Comparison of ENCODE assay signal across 8 cellular contexts in the genomic region with DNA sequence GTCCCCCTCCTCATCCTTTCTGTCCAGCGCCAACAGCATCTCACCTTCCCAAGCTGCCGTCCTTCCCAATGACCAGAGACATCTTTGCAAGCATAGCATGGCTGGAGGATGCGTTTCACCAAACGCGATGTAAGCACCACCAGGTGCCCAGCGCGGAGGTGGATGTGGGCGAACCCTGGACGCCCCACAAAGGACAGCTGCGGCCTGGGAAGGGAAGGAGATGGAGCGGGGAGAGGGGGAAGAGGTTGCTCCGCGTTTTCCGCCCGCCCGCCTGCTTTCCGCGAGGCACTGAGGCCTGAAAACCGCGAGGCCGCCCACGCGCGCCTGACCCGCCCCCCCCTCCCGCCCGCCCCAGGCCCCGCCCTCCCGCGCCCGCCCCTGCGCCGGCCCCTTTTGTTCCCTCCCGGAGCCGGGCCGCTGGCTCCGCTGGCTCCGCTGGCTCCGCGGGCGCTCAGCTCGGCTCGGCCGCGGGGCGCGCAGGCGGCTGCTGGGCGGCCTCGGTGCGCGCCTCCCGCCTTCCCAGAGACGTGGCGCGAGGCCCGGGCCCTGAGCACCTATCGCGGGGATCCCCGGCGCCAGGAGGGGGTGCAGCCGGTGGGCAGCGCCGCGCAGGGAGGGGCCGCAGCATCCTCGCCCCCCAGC. TPM values are rescaled to one million over a fixed set of nuclear protein-coding genes. Genes with fewer than 3 reads are reported as not detected.
A peak's percentile ranks its signal among the peaks of the same experiment; 100 is the strongest.
DNase-seq lines count a peak whose midpoint lies in the region; ATAC-seq and TF ChIP-seq lines count a peak whose summit lies in the region.

CLIP2 (plus strand) TSS at position 390 of the 642 bp plus-strand sequence. CDS start 28,140 bp downstream, outside the sequence.

- H3K79me2 ChIP-seq in DOHH2 (ENCODE audit: control insufficient read depth, low read length) (peaks cover 34% of the 10 kb centered on the region), HCT116 (ENCODE audit: insufficient read depth, low read length) (peaks cover 46% of the 10 kb centered on the region)

- DNase-seq in HCT116 (ENCODE audit: low read depth, low spot score) (peak; percentile 54), NCI-H2107 treated with DMSO at 0.1 percent for 48 hours (lab: John Stamatoyannopoulos, UW; ENCODE audit: unreplicated experiment) (peak; percentile 53), iris pigment epithelial cell (ENCODE audit: low read depth) (peak; percentile 77), spleen (peak; percentile 92), OCI-M2 (lab: John Stamatoyannopoulos, UW; ENCODE audit: unreplicated experiment) (no peak)
- DNase-seq in central memory CD4-positive, alpha-beta T cell, result peak; percentile 61

- H4K20me1 ChIP-seq in DOHH2 (ENCODE audit: control insufficient read depth, insufficient read depth, low read depth, low read length) (0 out of 2 replicates have a peak, but pooled peaks cover 10% of the 10 kb centered on the region), HCT116 (ENCODE audit: insufficient read depth) (no peaks in the 10 kb centered on the region)

- CTCF ChIA-PET in HCT116 (lab: Charles Lee), result interaction anchor here (3.1 kb wide), 1 partner anchor 14 kb away, joined by 18 read pairs; no protein-coding TSS in a partner anchor

- TF ChIP-seq POLR2A in HCT116 (IDR thresholded peaks at IDR 0.05; ENCODE audit: borderline replicate concordance, extremely low read depth, insufficient read depth, insufficient read length), result peak; percentile 25
- no peak for TF ChIP-seq POLR2A in spleen (IDR thresholded peaks at IDR 0.05)

- H3K9me2 ChIP-seq in DOHH2 (replicated peaks; ENCODE audit: control insufficient read depth, low read length) (no peaks in the 10 kb centered on the region), HCT116 (ENCODE audit: insufficient read depth) (no peaks in the 10 kb centered on the region)

- H3K27me3 ChIP-seq in DOHH2 (ENCODE audit: control insufficient read depth, low read length), result peaks cover 11% of the 10 kb centered on the region
- H3K27me3 ChIP-seq in HCT116 (ENCODE audit: insufficient read depth, low read length), result no peaks in the 10 kb centered on the region
- H3K27me3 ChIP-seq in spleen (replicated peaks in 1 of 7), result peaks cover 0 to 14% (median 0%) of the 10 kb centered on the region in 7 donors

- peaks cover 5% of the 10 kb centered on the region for H3F3A ChIP-seq in DOHH2 (ENCODE audit: control insufficient read depth, insufficient read depth)

- BruUV-seq in HCT116 (replicated peaks; lab: Mats Ljungman, UMichigan), result no TSS peak

- no peaks in the 10 kb centered on the region for H3K9me3 ChIP-seq in DOHH2 (ENCODE audit: control insufficient read depth, insufficient read depth, low read length)
- no peaks in the 10 kb centered on the region for H3K9me3 ChIP-seq in HCT116 (ENCODE audit: control insufficient read depth in 1 of 2, insufficient read depth in 1 of 2, low read depth in 1 of 2, low read length in 2 of 2)
- no peaks in the 10 kb centered on the region for H3K9me3 ChIP-seq in spleen

- TF ChIP-seq CTCF in DOHH2 (IDR thresholded peaks at IDR 0.05; ENCODE audit: low read depth, low read length, poor library complexity, severe bottlenecking) (no peak), HCT116 (IDR thresholded peaks at IDR 0.05 in 2 of 3, conservative IDR thresholded peaks at IDR 0.05 in 1 of 3; ENCODE audit: borderline replicate concordance in 1 of 3, insufficient read depth in 1 of 3, low read depth in 2 of 3, low read length in 2 of 3) (no peak), spleen (IDR thresholded peaks at IDR 0.05 in 8 of 11, conservative IDR thresholded peaks at IDR 0.05 in 3 of 11) (no peak)

- RAD21 ChIA-PET in HCT116 (lab: Charles Lee; ENCODE audit: low non-redundant PET in 1 of 2, low total read pairs in 2 of 2, uncharacterized antibody in 2 of 2, unreplicated experiment in 2 of 2), result interaction anchor here in 1 of 2 experiments (0.6 kb wide), 1 partner anchor 26 kb away, joined by 4 read pairs; no protein-coding TSS in a partner anchor

- POLR2A ChIA-PET in HCT116 (lab: Charles Lee), result interaction anchor here (1.0 to 2.2 kb wide), 2 partner anchors 9 to 19 kb away, joined by 3 to 9 read pairs; no protein-coding TSS in a partner anchor

- TF ChIP-seq RAD21 in HCT116 (IDR thresholded peaks at IDR 0.05; ENCODE audit: low read depth), result no peak

- H3K4me2 ChIP-seq in DOHH2 (ENCODE audit: low read length) (peak within 1 kb of the TSS; percentile 96), HCT116 (ENCODE audit: low read length) (peak within 1 kb of the TSS; percentile 100)

- H3K4me3 ChIP-seq in DOHH2 (ENCODE audit: low read length) (peak within 1 kb of the TSS; percentile 79), HCT116 (replicated peaks in 1 of 2; ENCODE audit: low read depth in 1 of 2, low read length in 2 of 2) (peak within 1 kb of the TSS; percentile 80 to 85), spleen (peak within 1 kb of the TSS; percentile 59 to 95 (median 74))

- H2AFZ ChIP-seq in HCT116 (ENCODE audit: low read depth, low read length, poor library complexity, severe bottlenecking), result peak within 1 kb of the TSS; percentile 99

- H3K9ac ChIP-seq in HCT116 (ENCODE audit: low read length), result peak within 1 kb of the TSS; percentile 84

- intact Hi-C loops in HCT116 (cut with micrococcal nuclease), result loop anchor here (1.0 kb wide), 1 partner anchor 19 kb away; no protein-coding TSS in a partner anchor
- intact Hi-C loops in spleen (cut with DNase I; ENCODE audit: low total_unique reads), result loop anchor here (10.0 kb wide), 1 partner anchor 84 kb away; no protein-coding TSS in a partner anchor

- WGBS in spleen, 5 donors, result 1 to 3% (median 1%) methylated on average over 8 to 67 of the region's 67 CpGs

- H3K4me1 ChIP-seq in DOHH2 (ENCODE audit: control insufficient read depth, low read length) (peaks cover 46% of the 10 kb centered on the region), HCT116 (ENCODE audit: control insufficient read depth in 1 of 2, insufficient read depth in 2 of 2, low read length in 2 of 2) (peaks cover 50 to 78% of the 10 kb centered on the region in 2 experiments), spleen (peaks cover 18 to 74% (median 52%) of the 10 kb centered on the region in 6 donors)

- H3K27ac ChIP-seq in DOHH2 (ENCODE audit: low read depth, low read length) (no peak within 1 kb of the TSS), HCT116 (ENCODE audit: low read depth, low read length) (peak within 1 kb of the TSS; percentile 84), spleen (peak within 1 kb of the TSS in 7 of 8 donors; percentile 72 to 87 (median 80))

- peak; percentile 75 for ATAC-seq in HCT116
- peak; percentile 83 to 86 for ATAC-seq in activated CD4-positive, CD25-positive, alpha-beta regulatory T cell treated with anti-CD3 and anti-CD28 coated beads, Interleukin-2, amount 50 U/mL, for 24 hours

- no peaks in the 10 kb centered on the region for H3K36me3 ChIP-seq in DOHH2 (ENCODE audit: control insufficient read depth, low read length)
- H3K36me3 ChIP-seq in HCT116 (ENCODE audit: control insufficient read depth in 1 of 2, insufficient read depth in 2 of 2, low read length in 2 of 2), result no peaks in the 10 kb centered on the region
- no peaks in the 10 kb centered on the region for H3K36me3 ChIP-seq in spleen

TF ChIP-seq in HCT116, 20 proteins besides CTCF, POLR2A, EP300 and RAD21:
- TF ChIP-seq TCF7L2 (IDR thresholded peaks at IDR 0.05; ENCODE audit: borderline replicate concordance, extremely low read depth, insufficient read depth, insufficient read length), result peak; percentile 43
- TF ChIP-seq CBX3 (IDR thresholded peaks at IDR 0.05; ENCODE audit: low read depth), result no peak
- no peak for TF ChIP-seq EZH2 (IDR thresholded peaks at IDR 0.05)
- no peak for TF ChIP-seq ZBTB33 (IDR thresholded peaks at IDR 0.05; ENCODE audit: extremely low read depth, insufficient replicate concordance, low read length)
- no peak for TF ChIP-seq EZH2phosphoT487 (IDR thresholded peaks at IDR 0.05; ENCODE audit: borderline replicate concordance)
- peak; percentile 48; the same call in 1 of the 2 replicates for TF ChIP-seq ZFX (IDR thresholded peaks at IDR 0.05)
- TF ChIP-seq SIN3A (IDR thresholded peaks at IDR 0.05; ENCODE audit: low read depth), result no peak
- peak; percentile 83 for TF ChIP-seq POLR2AphosphoS5 (IDR thresholded peaks at IDR 0.05; ENCODE audit: low read depth, low read length)
- TF ChIP-seq EGR1 (IDR thresholded peaks at IDR 0.05; ENCODE audit: low read depth), result no peak
- TF ChIP-seq, protein P1, sequence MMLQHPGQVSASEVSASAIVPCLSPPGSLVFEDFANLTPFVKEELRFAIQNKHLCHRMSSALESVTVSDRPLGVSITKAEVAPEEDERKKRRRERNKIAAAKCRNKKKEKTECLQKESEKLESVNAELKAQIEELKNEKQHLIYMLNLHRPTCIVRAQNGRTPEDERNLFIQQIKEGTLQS (IDR thresholded peaks at IDR 0.05), result no peak
- TF ChIP-seq ZNF274 (IDR thresholded peaks at IDR 0.05; ENCODE audit: low read depth, low read length), result no peak
- TF ChIP-seq CEBPB (IDR thresholded peaks at IDR 0.05; ENCODE audit: low read depth), result no peak
- no peak for TF ChIP-seq YY1 (IDR thresholded peaks at IDR 0.05; ENCODE audit: extremely low read depth, insufficient replicate concordance, low read depth, low read length)

RNA-seq across cellular contexts. Expression of gene CLIP2, which starts in this region (rescaled TPM):
- total RNA-seq in HCT116 (2021; ENCODE audit: unreplicated experiment) (40.1 TPM), spleen (10 to 100 TPM; 15.7 to 18.6 (median 17.4) TPM)
- 28.6 and 33.7 TPM in 2 replicates for polyA plus RNA-seq in HCT116 (2012)
- polyA plus RNA-seq in spleen, result 1 to 10 TPM; 2.7 to 9.7 (median 2.7) TPM
